ENCODE assay signal across 10 cellular contexts in the genomic region with DNA sequence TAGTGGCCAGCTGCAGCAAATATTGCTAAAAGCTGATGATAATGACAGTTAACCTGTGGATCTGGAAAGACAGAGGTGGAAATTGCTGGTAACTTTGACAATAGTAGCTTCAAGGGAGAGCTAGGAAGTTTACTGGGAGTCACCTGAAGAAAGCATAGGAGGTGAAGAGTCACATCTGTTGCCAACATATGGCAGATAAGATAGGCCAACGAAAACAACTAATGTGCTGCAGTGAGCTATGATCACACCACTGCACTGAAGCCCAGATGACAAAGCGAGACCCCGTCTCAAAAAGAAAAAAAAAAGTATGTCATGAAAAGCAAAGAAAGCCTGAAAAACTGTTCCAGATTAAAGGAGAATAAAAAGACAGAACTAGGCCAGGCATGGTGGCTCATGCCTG.
"Had no signal": no experiment of that assay in that cellular context is flagged by ENCODE, and none has a peak within 500 bp of the region (broad histone marks: within the 10 kb centered on the region; RNA-seq: fewer than 3 reads in every experiment).

No MANE protein-coding gene starts in this region.

- ATAC-seq: HCT116 had no signal

- H3K27ac ChIP-seq: GM23248, HL-60 had no signal

- H3K36me3 ChIP-seq: HAP-1 had no signal

- H3K4me3 ChIP-seq: GM23248, HAP-1 had no signal

- H2AFZ ChIP-seq: GM23248 had no signal

- DNase-seq: GM23248, GOT3, H7, HFFc6, IMR-90, KBM-7 had no signal

- H3K9ac ChIP-seq: GM23248 had no signal

- H3K9me3 ChIP-seq: HAP-1 had no signal

- FAIRE-seq: HTR-8/SVneo had no signal
